Comparison of ENCODE assay signal across 20 cellular contexts in genomic region chr15:52080031-52080430, GRCh38. TPM values are rescaled to one million over a fixed set of nuclear protein-coding genes. Genes with fewer than 3 reads are reported as not detected.
DNase-seq lines count a peak whose midpoint lies in the region; TF ChIP-seq lines count a peak whose summit lies in the region.
"Had no signal": no experiment of that assay in that cellular context is flagged by ENCODE, and none has a peak within 500 bp of the region (broad histone marks: within the 10 kb centered on the region; RNA-seq: fewer than 3 reads in every experiment).

No MANE protein-coding gene starts in this region.

- peak; percentile 20 for DNase-seq in NCI-H2196 (lab: John Stamatoyannopoulos, UW; ENCODE audit: unreplicated experiment)
- no peak for DNase-seq in NCI-H2196 treated with DMSO at 0.1 percent for 48 hours (lab: John Stamatoyannopoulos, UW; ENCODE audit: unreplicated experiment)
- peak; percentile 99 for DNase-seq in NCI-H226
- DNase-seq in cardiac fibroblast (ENCODE audit: low read depth in 2 of 2) = peak; percentile 32 to 43
- peak; percentile 72 for DNase-seq in renal cortical epithelial cell (ENCODE audit: low read depth)
- DNase-seq in NCI-H1092 (lab: John Stamatoyannopoulos, UW) = no peak
- DNase-seq in DMS 273 treated with DMSO at 0.1 percent for 48 hours (lab: John Stamatoyannopoulos, UW) = no peak
- DNase-seq in ecto neural progenitor cell (ENCODE audit: low spot score) = no peak
- DNase-seq: activated CD4-positive, alpha-beta T cell treated with anti-CD3 and anti-CD28 coated beads for 48 hours; activated CD8-positive, alpha-beta memory T cell treated with anti-CD3 and anti-CD28 coated beads, Interleukin-2, amount 50 U/mL, for 48 hours; activated naive CD4-positive, alpha-beta T cell; C1 segment of cervical spinal cord; foreskin melanocyte; NCI-H1694 treated with DMSO at 0.1 percent for 48 hours; NCI-H774; Peyer's patch; stimulated activated CD4-positive, alpha-beta T cell treated with anti-CD3 and anti-CD28 coated beads, Interleukin-15, amount 100 ng/mL, for 24 hours had no signal

- TF ChIP-seq CTCF in cardiac fibroblast (IDR thresholded peaks at IDR 0.05; ENCODE audit: low read depth, low read length) = no peak

- no peak overlapping the region for H3K4me3 ChIP-seq in cardiac fibroblast (replicated peaks in 1 of 2; ENCODE audit: low read depth in 2 of 2, low read length in 2 of 2)
- H3K4me3 ChIP-seq: ascending aorta, coronary artery, Peyer's patch, right atrium auricular region had no signal

RNA-seq across cellular contexts. Expression of gene BCL2L10, which starts 32.5 kb away (rescaled TPM):
- 0.60 and 0.87 TPM in 2 replicates for total RNA-seq in renal cortical epithelial cell
- total RNA-seq: ascending aorta had no signal

Comparison
In these comparisons a context has a peak if more than half of its experiments do, and no peak if none do; other contexts are left out.
1. DNase-seq: peak in NCI-H2196 (single experiment), NCI-H226 (single experiment), cardiac fibroblast (2 of 2) and renal cortical epithelial cell (single experiment); none in NCI-H2196 treated with DMSO at 0.1 percent for 48 hours (single experiment), NCI-H1092 (single experiment), DMS 273 treated with DMSO at 0.1 percent for 48 hours (single experiment) and ecto neural progenitor cell (single experiment).